In the genomic region with DNA sequence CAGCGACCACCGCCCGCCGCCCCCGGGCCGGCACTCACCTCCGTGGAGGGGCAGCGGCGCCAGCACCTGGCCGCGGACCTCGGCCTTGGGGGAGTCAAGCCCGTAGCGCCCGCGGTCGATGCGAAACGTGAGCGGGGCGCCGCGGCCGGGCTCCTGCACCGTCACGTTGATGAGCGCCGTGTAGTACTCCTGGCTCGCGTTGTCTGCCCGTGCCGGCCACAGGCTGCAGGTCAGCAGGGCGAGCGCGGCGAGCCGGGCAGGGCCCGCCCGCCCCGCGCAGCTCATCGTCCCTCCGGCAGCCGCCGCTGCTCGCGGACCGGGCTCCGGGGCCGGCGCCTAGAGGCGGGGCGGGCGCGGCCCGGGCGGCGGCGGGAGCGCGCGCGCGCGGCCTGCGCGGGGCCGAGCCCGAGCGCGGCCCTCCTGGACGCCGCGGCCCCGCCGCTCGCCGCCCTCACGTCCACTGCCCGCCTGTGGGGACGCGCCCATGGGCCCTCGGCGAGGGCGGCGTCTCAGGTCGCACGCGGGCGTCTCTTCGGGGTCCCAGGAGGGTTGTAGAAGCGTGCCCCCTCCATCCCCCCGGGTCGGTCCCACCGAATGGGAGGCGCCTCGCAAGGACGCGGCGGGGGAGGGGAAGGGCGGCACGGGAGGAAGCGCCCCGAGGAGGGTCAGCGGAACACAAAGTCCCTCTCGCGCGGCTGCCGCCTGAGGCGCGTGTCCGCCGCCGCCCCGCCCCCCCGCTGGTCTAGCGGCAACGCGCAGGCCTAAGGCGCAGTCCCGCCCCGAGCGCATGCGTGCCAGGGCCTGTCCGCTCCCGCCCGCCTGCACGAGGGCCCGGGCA, we compare ENCODE assay signal across 1 cellular context.
A peak's percentile ranks its signal among the peaks of the same experiment; 100 is the strongest.
TF ChIP-seq lines count a peak whose summit lies in the region.

A gene with protein sequence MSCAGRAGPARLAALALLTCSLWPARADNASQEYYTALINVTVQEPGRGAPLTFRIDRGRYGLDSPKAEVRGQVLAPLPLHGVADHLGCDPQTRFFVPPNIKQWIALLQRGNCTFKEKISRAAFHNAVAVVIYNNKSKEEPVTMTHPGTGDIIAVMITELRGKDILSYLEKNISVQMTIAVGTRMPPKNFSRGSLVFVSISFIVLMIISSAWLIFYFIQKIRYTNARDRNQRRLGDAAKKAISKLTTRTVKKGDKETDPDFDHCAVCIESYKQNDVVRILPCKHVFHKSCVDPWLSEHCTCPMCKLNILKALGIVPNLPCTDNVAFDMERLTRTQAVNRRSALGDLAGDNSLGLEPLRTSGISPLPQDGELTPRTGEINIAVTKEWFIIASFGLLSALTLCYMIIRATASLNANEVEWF (minus strand): TSS at position 342 of the 838 bp plus-strand sequence. CDS start 57 bp downstream, at position 285.

TF ChIP-seq in K562, 482 proteins besides CTCF, POLR2A, EP300 and RAD21 (continued from another document and continues in another):
- TF ChIP-seq, protein P1, sequence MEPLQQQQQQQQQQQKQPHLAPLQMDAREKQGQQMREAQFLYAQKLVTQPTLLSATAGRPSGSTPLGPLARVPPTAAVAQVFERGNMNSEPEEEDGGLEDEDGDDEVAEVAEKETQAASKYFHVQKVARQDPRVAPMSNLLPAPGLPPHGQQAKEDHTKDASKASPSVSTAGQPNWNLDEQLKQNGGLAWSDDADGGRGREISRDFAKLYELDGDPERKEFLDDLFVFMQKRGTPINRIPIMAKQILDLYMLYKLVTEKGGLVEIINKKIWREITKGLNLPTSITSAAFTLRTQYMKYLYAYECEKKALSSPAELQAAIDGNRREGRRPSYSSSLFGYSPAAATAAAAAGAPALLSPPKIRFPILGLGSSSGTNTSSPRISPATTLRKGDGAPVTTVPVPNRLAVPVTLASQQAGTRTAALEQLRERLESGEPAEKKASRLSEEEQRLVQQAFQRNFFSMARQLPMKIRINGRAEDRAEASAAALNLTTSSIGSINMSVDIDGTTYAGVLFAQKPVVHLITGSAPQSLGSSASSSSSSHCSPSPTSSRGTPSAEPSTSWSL (CRISPR knock-in tag; IDR thresholded peaks at IDR 0.05; ENCODE audit: borderline replicate concordance), result peak; percentile 73; the same call in 1 of the 2 replicates
- TF ChIP-seq SUPT5H (IDR thresholded peaks at IDR 0.05) (peak; percentile 88), TEAD1 (CRISPR knock-in tag; IDR thresholded peaks at IDR 0.05) (peak; percentile 60 to 97; a peak in 2 of 4 replicates), ZKSCAN1 (IDR thresholded peaks at IDR 0.05; ENCODE audit: low read depth, low read length) (0 out of 2 replicates have a peak, but pooled peaks have one; percentile 46), ARID1B (IDR thresholded peaks at IDR 0.05) (no peak), TFAM (CRISPR knock-in tag; conservative IDR thresholded peaks at IDR 0.05) (no peak), ZNF589 (CRISPR knock-in tag; IDR thresholded peaks at IDR 0.05; ENCODE audit: low read depth) (peak; percentile 98), ADNP (tag; IDR thresholded peaks at IDR 0.05) (no peak), TOE1 (IDR thresholded peaks at IDR 0.05; ENCODE audit: borderline replicate concordance) (peak; percentile 55; the same call in 1 of the 2 replicates), TOE1 (CRISPR knock-in tag; IDR thresholded peaks at IDR 0.05; ENCODE audit: borderline replicate concordance, low read depth) (no peak; the same call in 1 of the 2 replicates), ZNF184 (CRISPR knock-in tag; IDR thresholded peaks at IDR 0.05) (no peak), TAF15 (IDR thresholded peaks at IDR 0.05; ENCODE audit: low read depth, low read length) (no peak), SPI1 (IDR thresholded peaks at IDR 0.05; ENCODE audit: borderline replicate concordance, low read depth, low read length) (peak; percentile 46; the same call in 1 of the 2 replicates), ZFX (CRISPR knock-in tag; IDR thresholded peaks at IDR 0.05) (peak; percentile 96), HDAC1 (IDR thresholded peaks at IDR 0.05) (peak in 1 of 2 experiments; percentile 66; a peak in 2 of 4 replicates), MYC (IDR thresholded peaks at IDR 0.05; ENCODE audit: low read depth, low read length) (peak; percentile 75), MYC (CRISPR knock-in tag; IDR thresholded peaks at IDR 0.05; ENCODE audit: borderline replicate concordance, low read depth) (no peak), PRPF4 (IDR thresholded peaks at IDR 0.05; ENCODE audit: insufficient read depth, low read depth, low read length, poor library complexity, severe bottlenecking) (peak; percentile 60), MED1 (CRISPR knock-in tag; IDR thresholded peaks at IDR 0.05; ENCODE audit: borderline replicate concordance) (peak; percentile 89; the same call in 1 of the 2 replicates)
- TF ChIP-seq, protein P2, sequence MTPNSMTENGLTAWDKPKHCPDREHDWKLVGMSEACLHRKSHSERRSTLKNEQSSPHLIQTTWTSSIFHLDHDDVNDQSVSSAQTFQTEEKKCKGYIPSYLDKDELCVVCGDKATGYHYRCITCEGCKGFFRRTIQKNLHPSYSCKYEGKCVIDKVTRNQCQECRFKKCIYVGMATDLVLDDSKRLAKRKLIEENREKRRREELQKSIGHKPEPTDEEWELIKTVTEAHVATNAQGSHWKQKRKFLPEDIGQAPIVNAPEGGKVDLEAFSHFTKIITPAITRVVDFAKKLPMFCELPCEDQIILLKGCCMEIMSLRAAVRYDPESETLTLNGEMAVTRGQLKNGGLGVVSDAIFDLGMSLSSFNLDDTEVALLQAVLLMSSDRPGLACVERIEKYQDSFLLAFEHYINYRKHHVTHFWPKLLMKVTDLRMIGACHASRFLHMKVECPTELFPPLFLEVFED (CRISPR knock-in tag; conservative IDR thresholded peaks at IDR 0.05), result 0 out of 2 replicates have a peak, but pooled peaks have one; percentile 7
- TF ChIP-seq, protein P3, sequence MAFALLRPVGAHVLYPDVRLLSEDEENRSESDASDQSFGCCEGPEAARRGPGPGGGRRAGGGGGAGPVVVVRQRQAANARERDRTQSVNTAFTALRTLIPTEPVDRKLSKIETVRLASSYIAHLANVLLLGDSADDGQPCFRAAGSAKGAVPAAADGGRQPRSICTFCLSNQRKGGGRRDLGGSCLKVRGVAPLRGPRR (CRISPR knock-in tag; IDR thresholded peaks at IDR 0.05), result peak; percentile 65; the same call in 1 of the 2 replicates
- TF ChIP-seq, protein P4, sequence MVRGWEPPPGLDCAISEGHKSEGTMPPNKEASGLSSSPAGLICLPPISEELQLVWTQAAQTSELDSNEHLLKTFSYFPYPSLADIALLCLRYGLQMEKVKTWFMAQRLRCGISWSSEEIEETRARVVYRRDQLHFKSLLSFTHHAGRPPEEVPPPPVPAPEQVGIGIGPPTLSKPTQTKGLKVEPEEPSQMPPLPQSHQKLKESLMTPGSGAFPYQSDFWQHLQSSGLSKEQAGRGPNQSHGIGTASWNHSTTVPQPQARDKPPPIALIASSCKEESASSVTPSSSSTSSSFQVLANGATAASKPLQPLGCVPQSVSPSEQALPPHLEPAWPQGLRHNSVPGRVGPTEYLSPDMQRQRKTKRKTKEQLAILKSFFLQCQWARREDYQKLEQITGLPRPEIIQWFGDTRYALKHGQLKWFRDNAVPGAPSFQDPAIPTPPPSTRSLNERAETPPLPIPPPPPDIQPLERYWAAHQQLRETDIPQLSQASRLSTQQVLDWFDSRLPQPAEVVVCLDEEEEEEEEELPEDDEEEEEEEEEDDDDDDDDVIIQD (CRISPR knock-in tag; IDR thresholded peaks at IDR 0.05), result peak; percentile 79
- TF ChIP-seq, protein P5, sequence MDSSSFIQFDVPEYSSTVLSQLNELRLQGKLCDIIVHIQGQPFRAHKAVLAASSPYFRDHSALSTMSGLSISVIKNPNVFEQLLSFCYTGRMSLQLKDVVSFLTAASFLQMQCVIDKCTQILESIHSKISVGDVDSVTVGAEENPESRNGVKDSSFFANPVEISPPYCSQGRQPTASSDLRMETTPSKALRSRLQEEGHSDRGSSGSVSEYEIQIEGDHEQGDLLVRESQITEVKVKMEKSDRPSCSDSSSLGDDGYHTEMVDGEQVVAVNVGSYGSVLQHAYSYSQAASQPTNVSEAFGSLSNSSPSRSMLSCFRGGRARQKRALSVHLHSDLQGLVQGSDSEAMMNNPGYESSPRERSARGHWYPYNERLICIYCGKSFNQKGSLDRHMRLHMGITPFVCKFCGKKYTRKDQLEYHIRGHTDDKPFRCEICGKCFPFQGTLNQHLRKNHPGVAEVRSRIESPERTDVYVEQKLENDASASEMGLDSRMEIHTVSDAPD (CRISPR knock-in tag; IDR thresholded peaks at IDR 0.05), result peak; percentile 67; the same call in 1 of the 2 replicates
- TF ChIP-seq, protein P6, sequence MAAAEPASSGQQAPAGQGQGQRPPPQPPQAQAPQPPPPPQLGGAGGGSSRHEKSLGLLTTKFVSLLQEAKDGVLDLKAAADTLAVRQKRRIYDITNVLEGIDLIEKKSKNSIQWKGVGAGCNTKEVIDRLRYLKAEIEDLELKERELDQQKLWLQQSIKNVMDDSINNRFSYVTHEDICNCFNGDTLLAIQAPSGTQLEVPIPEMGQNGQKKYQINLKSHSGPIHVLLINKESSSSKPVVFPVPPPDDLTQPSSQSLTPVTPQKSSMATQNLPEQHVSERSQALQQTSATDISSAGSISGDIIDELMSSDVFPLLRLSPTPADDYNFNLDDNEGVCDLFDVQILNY (CRISPR knock-in tag; IDR thresholded peaks at IDR 0.05), result peak; percentile 97; the same call in 1 of the 2 replicates
- TF ChIP-seq, protein P7, sequence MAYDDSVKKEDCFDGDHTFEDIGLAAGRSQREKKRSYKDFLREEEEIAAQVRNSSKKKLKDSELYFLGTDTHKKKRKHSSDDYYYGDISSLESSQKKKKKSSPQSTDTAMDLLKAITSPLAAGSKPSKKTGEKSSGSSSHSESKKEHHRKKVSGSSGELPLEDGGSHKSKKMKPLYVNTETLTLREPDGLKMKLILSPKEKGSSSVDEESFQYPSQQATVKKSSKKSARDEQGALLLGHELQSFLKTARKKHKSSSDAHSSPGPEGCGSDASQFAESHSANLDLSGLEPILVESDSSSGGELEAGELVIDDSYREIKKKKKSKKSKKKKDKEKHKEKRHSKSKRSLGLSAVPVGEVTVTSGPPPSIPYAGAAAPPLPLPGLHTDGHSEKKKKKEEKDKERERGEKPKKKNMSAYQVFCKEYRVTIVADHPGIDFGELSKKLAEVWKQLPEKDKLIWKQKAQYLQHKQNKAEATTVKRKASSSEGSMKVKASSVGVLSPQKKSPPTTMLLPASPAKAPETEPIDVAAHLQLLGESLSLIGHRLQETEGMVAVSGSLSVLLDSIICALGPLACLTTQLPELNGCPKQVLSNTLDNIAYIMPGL (CRISPR knock-in tag; IDR thresholded peaks at IDR 0.05), result peak; percentile 95; the same call in 1 of the 2 replicates
- TF ChIP-seq, protein P8, sequence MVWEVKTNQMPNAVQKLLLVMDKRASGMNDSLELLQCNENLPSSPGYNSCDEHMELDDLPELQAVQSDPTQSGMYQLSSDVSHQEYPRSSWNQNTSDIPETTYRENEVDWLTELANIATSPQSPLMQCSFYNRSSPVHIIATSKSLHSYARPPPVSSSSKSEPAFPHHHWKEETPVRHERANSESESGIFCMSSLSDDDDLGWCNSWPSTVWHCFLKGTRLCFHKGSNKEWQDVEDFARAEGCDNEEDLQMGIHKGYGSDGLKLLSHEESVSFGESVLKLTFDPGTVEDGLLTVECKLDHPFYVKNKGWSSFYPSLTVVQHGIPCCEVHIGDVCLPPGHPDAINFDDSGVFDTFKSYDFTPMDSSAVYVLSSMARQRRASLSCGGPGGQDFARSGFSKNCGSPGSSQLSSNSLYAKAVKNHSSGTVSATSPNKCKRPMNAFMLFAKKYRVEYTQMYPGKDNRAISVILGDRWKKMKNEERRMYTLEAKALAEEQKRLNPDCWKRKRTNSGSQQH (CRISPR knock-in tag; IDR thresholded peaks at IDR 0.05), result 0 out of 2 replicates have a peak, but pooled peaks have one; percentile 31
- TF ChIP-seq, protein P9, sequence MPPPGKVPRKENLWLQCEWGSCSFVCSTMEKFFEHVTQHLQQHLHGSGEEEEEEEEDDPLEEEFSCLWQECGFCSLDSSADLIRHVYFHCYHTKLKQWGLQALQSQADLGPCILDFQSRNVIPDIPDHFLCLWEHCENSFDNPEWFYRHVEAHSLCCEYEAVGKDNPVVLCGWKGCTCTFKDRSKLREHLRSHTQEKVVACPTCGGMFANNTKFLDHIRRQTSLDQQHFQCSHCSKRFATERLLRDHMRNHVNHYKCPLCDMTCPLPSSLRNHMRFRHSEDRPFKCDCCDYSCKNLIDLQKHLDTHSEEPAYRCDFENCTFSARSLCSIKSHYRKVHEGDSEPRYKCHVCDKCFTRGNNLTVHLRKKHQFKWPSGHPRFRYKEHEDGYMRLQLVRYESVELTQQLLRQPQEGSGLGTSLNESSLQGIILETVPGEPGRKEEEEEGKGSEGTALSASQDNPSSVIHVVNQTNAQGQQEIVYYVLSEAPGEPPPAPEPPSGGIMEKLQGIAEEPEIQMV (tag; conservative IDR thresholded peaks at IDR 0.05; ENCODE audit: low read depth), result no peak
- TF ChIP-seq, protein P10, sequence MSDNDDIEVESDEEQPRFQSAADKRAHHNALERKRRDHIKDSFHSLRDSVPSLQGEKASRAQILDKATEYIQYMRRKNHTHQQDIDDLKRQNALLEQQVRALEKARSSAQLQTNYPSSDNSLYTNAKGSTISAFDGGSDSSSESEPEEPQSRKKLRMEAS (CRISPR knock-in tag; IDR thresholded peaks at IDR 0.05), result peak; percentile 100
- TF ChIP-seq, protein P11, sequence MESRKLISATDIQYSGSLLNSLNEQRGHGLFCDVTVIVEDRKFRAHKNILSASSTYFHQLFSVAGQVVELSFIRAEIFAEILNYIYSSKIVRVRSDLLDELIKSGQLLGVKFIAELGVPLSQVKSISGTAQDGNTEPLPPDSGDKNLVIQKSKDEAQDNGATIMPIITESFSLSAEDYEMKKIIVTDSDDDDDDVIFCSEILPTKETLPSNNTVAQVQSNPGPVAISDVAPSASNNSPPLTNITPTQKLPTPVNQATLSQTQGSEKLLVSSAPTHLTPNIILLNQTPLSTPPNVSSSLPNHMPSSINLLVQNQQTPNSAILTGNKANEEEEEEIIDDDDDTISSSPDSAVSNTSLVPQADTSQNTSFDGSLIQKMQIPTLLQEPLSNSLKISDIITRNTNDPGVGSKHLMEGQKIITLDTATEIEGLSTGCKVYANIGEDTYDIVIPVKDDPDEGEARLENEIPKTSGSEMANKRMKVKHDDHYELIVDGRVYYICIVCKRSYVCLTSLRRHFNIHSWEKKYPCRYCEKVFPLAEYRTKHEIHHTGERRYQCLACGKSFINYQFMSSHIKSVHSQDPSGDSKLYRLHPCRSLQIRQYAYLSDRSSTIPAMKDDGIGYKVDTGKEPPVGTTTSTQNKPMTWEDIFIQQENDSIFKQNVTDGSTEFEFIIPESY (CRISPR knock-in tag; IDR thresholded peaks at IDR 0.05), result peak; percentile 96
- TF ChIP-seq, protein P12, sequence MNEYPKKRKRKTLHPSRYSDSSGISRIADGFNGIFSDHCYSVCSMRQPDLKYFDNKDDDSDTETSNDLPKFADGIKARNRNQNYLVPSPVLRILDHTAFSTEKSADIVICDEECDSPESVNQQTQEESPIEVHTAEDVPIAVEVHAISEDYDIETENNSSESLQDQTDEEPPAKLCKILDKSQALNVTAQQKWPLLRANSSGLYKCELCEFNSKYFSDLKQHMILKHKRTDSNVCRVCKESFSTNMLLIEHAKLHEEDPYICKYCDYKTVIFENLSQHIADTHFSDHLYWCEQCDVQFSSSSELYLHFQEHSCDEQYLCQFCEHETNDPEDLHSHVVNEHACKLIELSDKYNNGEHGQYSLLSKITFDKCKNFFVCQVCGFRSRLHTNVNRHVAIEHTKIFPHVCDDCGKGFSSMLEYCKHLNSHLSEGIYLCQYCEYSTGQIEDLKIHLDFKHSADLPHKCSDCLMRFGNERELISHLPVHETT (CRISPR knock-in tag; conservative IDR thresholded peaks at IDR 0.05 in 1 of 2, IDR thresholded peaks at IDR 0.05 in 1 of 2), result peak in 1 of 2 experiments; percentile 95; a peak in 2 of 4 replicates
